ENCODE assay signal across 12 cellular contexts in the genomic region with DNA sequence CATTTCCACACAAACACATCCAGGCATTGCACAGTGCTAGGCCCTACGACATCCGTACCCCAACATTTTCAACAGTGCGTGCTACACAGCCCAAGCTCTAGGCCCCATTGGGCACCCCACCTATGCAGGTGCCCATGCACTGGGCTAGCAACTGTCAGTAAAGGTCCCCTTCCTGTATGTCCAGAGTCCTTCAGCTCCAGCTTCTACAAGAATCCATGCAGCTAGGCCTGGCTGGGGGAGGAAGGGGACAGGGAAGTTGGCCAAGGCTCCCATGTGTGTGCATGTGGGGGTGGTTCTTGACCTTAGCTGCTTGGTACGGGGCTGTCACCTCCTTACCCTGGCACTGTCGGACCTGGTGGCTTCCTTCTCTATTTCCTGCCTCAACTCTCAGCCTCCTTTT. TPM values are rescaled to one million over a fixed set of nuclear protein-coding genes. Genes with fewer than 3 reads are reported as not detected.
DNase-seq lines count a peak whose midpoint lies in the region; ATAC-seq and TF ChIP-seq lines count a peak whose summit lies in the region.
"Had no signal": no experiment of that assay in that cellular context is flagged by ENCODE, and none has a peak within 500 bp of the region (broad histone marks: within the 10 kb centered on the region; RNA-seq: fewer than 3 reads in every experiment).

No MANE protein-coding gene starts in this region.

- peak overlapping the region; percentile 41 for H3K4me3 Mint-ChIP-seq in chondrocyte (ENCODE audit: unreplicated experiment)
- peak overlapping the region in 9 of 10 donors; percentile 48 to 86 (median 68) for H3K4me3 Mint-ChIP-seq in naive thymus-derived CD4-positive, alpha-beta T cell

- H3K27ac ChIP-seq in naive thymus-derived CD4-positive, alpha-beta T cell (ENCODE audit: low read depth, low read length): no peak overlapping the region
- H3K27ac ChIP-seq: gastrocnemius medialis, left lung had no signal

- H3K4me1 Mint-ChIP-seq in chondrocyte (ENCODE audit: low read depth): no peaks in the 10 kb centered on the region
- peaks cover 8 to 28% (median 19%) of the 10 kb centered on the region in 7 donors for H3K4me1 Mint-ChIP-seq in naive thymus-derived CD4-positive, alpha-beta T cell

- no peak for ATAC-seq in naive thymus-derived CD4-positive, alpha-beta T cell
- ATAC-seq in HG03571 (IDR thresholded peaks at IDR 0.05; ENCODE audit: unreplicated experiment) (no peak), GM21360 (IDR thresholded peaks at IDR 0.05; ENCODE audit: unreplicated experiment) (no peak)
- ATAC-seq: gastrocnemius medialis, left lung had no signal

- no peak for DNase-seq in BE2C
- DNase-seq in H7: no peak
- peak; percentile 46 for DNase-seq in chondrocyte (ENCODE audit: low spot score)
- DNase-seq in naive thymus-derived CD4-positive, alpha-beta T cell: no peak
- no peak for DNase-seq in stimulated activated CD4-positive, alpha-beta T cell treated with anti-CD3 and anti-CD28 coated beads, Interleukin-2, amount 100 ng/mL, for 24 hours
- no peak for DNase-seq in G401 (ENCODE audit: low spot score)
- DNase-seq: gastrocnemius medialis, left lung, NCI-H2107 had no signal

- CTCF ChIA-PET in naive thymus-derived CD4-positive, alpha-beta T cell (lab: Charles Lee): interaction anchor here (1.2 kb wide), 1 partner anchor 133 kb away, joined by 3 read pairs; no protein-coding TSS in a partner anchor

- in situ Hi-C loops in G401 (cut with HindIII; ENCODE audit: low sequenced_read_pairs): no loop called here

- peaks cover 61% of the 10 kb centered on the region for H3K27me3 Mint-ChIP-seq in chondrocyte (ENCODE audit: low read depth)
- H3K27me3 Mint-ChIP-seq in naive thymus-derived CD4-positive, alpha-beta T cell: peaks cover 55 to 65% (median 58%) of the 10 kb centered on the region in 5 donors

- peaks cover 22% of the 10 kb centered on the region for H3K4me1 ChIP-seq in BE2C
- peaks cover 13 to 18% of the 10 kb centered on the region in 2 donors for H3K4me1 ChIP-seq in naive thymus-derived CD4-positive, alpha-beta T cell (ENCODE audit: control insufficient read depth in 2 of 2, insufficient read depth in 2 of 2, low read length in 2 of 2)
- H3K4me1 ChIP-seq: left lung had no signal

- H3K4me3 ChIP-seq in BE2C (ENCODE audit: low read depth, low read length) (peak overlapping the region; percentile 62), H7 (ENCODE audit: insufficient read depth, low read depth, low read length) (peak overlapping the region; percentile 79)
- no peak overlapping the region for H3K4me3 ChIP-seq in naive thymus-derived CD4-positive, alpha-beta T cell (ENCODE audit: low read length)
- H3K4me3 ChIP-seq: left lung had no signal

- no peaks in the 10 kb centered on the region for H3K36me3 Mint-ChIP-seq in chondrocyte (ENCODE audit: low read depth)
- peaks cover 0 to 6% (median 0%) of the 10 kb centered on the region in 5 donors for H3K36me3 Mint-ChIP-seq in naive thymus-derived CD4-positive, alpha-beta T cell

- intact Hi-C loops in naive thymus-derived CD4-positive, alpha-beta T cell (cut with micrococcal nuclease): no loop called here

- peaks cover 38% of the 10 kb centered on the region for H3K27me3 ChIP-seq in BE2C
- peaks cover 23% of the 10 kb centered on the region for H3K27me3 ChIP-seq in H7 (ENCODE audit: control insufficient read depth, insufficient read depth, low read length)
- peaks cover 3 to 15% of the 10 kb centered on the region in 2 donors for H3K27me3 ChIP-seq in naive thymus-derived CD4-positive, alpha-beta T cell (ENCODE audit: control insufficient read depth in 2 of 2, insufficient read depth in 2 of 2, low read length in 2 of 2)

- H3K9me3 Mint-ChIP-seq in chondrocyte (ENCODE audit: low read depth): no peaks in the 10 kb centered on the region
- H3K9me3 Mint-ChIP-seq in naive thymus-derived CD4-positive, alpha-beta T cell: peaks cover 0 to 4% (median 0%) of the 10 kb centered on the region in 11 donors

- H3K27ac Mint-ChIP-seq in chondrocyte (ENCODE audit: unreplicated experiment): no peak overlapping the region
- H3K27ac Mint-ChIP-seq in naive thymus-derived CD4-positive, alpha-beta T cell: no peak overlapping the region

- H3K36me3 ChIP-seq in BE2C (no peaks in the 10 kb centered on the region), H7 (replicated peaks; ENCODE audit: control insufficient read depth, insufficient read depth, low read length) (no peaks in the 10 kb centered on the region; the same call in 1 of the 2 replicates)
- no peaks in the 10 kb centered on the region for H3K36me3 ChIP-seq in naive thymus-derived CD4-positive, alpha-beta T cell (ENCODE audit: control insufficient read depth in 2 of 3, insufficient read depth in 3 of 3, low read length in 3 of 3)
- H3K36me3 ChIP-seq: gastrocnemius medialis, left lung had no signal

- TF ChIP-seq CTCF in BE2C (IDR thresholded peaks at IDR 0.05; ENCODE audit: low read depth, low read length) (no peak), chondrocyte (IDR thresholded peaks at IDR 0.05) (no peak)

- POLR2A ChIA-PET in naive thymus-derived CD4-positive, alpha-beta T cell (lab: Charles Lee): no interaction called here

- H3K9me3 ChIP-seq in BE2C: no peaks in the 10 kb centered on the region
- no peaks in the 10 kb centered on the region for H3K9me3 ChIP-seq in naive thymus-derived CD4-positive, alpha-beta T cell (ENCODE audit: control insufficient read depth in 2 of 3, low read length in 3 of 3)
- H3K9me3 ChIP-seq: gastrocnemius medialis, left lung had no signal

RNA-seq across cellular contexts. Expression of a gene that starts 1.3 kb away (rescaled TPM):
- 150 TPM for polyA plus RNA-seq in BE2C (2012; ENCODE audit: insufficient read depth, insufficient read length, low read depth)
- total RNA-seq in H7 (2014; rRNA removed; shearing (Covaris generic)): 9.9 and 12.8 TPM in 2 replicates
- 0.27 to 0.62 TPM (median 0.37 TPM) in 3 replicates for total RNA-seq in chondrocyte
- total RNA-seq in naive thymus-derived CD4-positive, alpha-beta T cell: 1 to 10 TPM in 1 of 5 experiments, under 1 TPM in 3, not detected in 1; 0.08 to 3.1 (median 0.60) TPM
- polyA plus RNA-seq in naive thymus-derived CD4-positive, alpha-beta T cell: not detected
- not detected in 2 replicates for total RNA-seq in G401 (2014; rRNA removed; shearing (Covaris generic))
- total RNA-seq: pulmonary artery endothelial cell had no signal
